ENCODE assay signal across 8 cellular contexts in genomic region chr2:236168110-236169067, GRCh38. TPM values are rescaled to one million over a fixed set of nuclear protein-coding genes. Genes with fewer than 3 reads are reported as not detected.
DNase-seq lines count a peak whose midpoint lies in the region; ATAC-seq and TF ChIP-seq lines count a peak whose summit lies in the region.

GBX2 (minus strand) TSS chr2:236168386; CDS start chr2:236167971, 415 bp downstream.

- H3K14ac ChIP-seq in neuronal stem cell (ENCODE audit: low read length), result peak within 1 kb of the TSS; percentile 32

- BruUV-seq in Panc1 (replicated peaks; lab: Mats Ljungman, UMichigan), result no TSS peak

- peak; percentile 38 for ATAC-seq in Right ventricle myocardium inferior
- ATAC-seq in Panc1, result peak; percentile 87
- no peak for ATAC-seq in HG03097 (IDR thresholded peaks at IDR 0.05; ENCODE audit: low FRiP score, unreplicated experiment)
- ATAC-seq in HG03342 (IDR thresholded peaks at IDR 0.05; ENCODE audit: unreplicated experiment), result no peak
- no peak for ATAC-seq in GM18858 (IDR thresholded peaks at IDR 0.05; ENCODE audit: unreplicated experiment)

- H4K8ac ChIP-seq in neuronal stem cell (ENCODE audit: low read depth, low read length), result no peak within 1 kb of the TSS

- H3K27ac ChIP-seq in Panc1 (ENCODE audit: low read length) (peak within 1 kb of the TSS; percentile 70), esophagus (ENCODE audit: low read depth in 2 of 2, low read length in 1 of 2) (no peak within 1 kb of the TSS), neuronal stem cell (replicated peaks; ENCODE audit: low read length) (no peak within 1 kb of the TSS)

- in situ Hi-C loops in Panc1 (cut with HindIII; ENCODE audit: low pct_unique_long_range_greater_than_20kb, low sequenced_read_pairs), result no loop called here

- peak; percentile 72 for DNase-seq in Right ventricle myocardium inferior (ENCODE audit: missing footprints)
- DNase-seq in cardiac septum (ENCODE audit: low spot score), result no peak
- DNase-seq in Panc1 (ENCODE audit: low read depth, low spot score), result no peak
- peak; percentile 82 for DNase-seq in neuronal stem cell (ENCODE audit: low spot score)

- H2AFZ ChIP-seq in neuronal stem cell (ENCODE audit: low read length), result peak within 1 kb of the TSS; percentile 80

- H3K18ac ChIP-seq in neuronal stem cell (ENCODE audit: low read length), result peak within 1 kb of the TSS; percentile 93

- no peaks in the 10 kb centered on the region for H3K36me3 ChIP-seq in Panc1 (ENCODE audit: control insufficient read depth, insufficient read depth, low read length)
- no peaks in the 10 kb centered on the region for H3K36me3 ChIP-seq in esophagus (ENCODE audit: control insufficient read depth in 2 of 2, insufficient read depth in 2 of 2, low read length in 1 of 2)
- peaks cover 0 to 37% of the 10 kb centered on the region in 2 donors for H3K36me3 ChIP-seq in neuronal stem cell (replicated peaks in 1 of 2; ENCODE audit: control insufficient read depth in 2 of 2, insufficient read depth in 2 of 2, low read length in 2 of 2)

- H3K23ac ChIP-seq in neuronal stem cell (ENCODE audit: low read depth, low read length, poor library complexity), result peak within 1 kb of the TSS; percentile 87

- no peak within 1 kb of the TSS for H2AK5ac ChIP-seq in neuronal stem cell (ENCODE audit: low read depth, low read length)

- peak within 1 kb of the TSS; percentile 49 for H2BK15ac ChIP-seq in neuronal stem cell (ENCODE audit: low read length)

- H3K9ac ChIP-seq in neuronal stem cell (ENCODE audit: low read depth, low read length, poor library complexity), result peak within 1 kb of the TSS; percentile 86

- 6% methylated on average over 92 to 105 of the region's 105 CpGs for WGBS in esophagus, 2 donors
- no CpG with 5 or more reads among the region's 105 CpGs for WGBS in neuronal stem cell (ENCODE audit: extremely low coverage in 2 of 2, insufficient read length in 2 of 2, insufficient replicate concordance in 1 of 2), 2 donors

- peak within 1 kb of the TSS; percentile 35 for H2BK12ac ChIP-seq in neuronal stem cell (ENCODE audit: low read length)

- peak within 1 kb of the TSS; percentile 97 for H3K4me2 ChIP-seq in neuronal stem cell (ENCODE audit: insufficient read depth, low read length, poor library complexity, severe bottlenecking)

- no peak within 1 kb of the TSS for H2BK5ac ChIP-seq in neuronal stem cell (ENCODE audit: low read length)

- H4K91ac ChIP-seq in neuronal stem cell (ENCODE audit: low read depth, low read length, poor library complexity), result no peak within 1 kb of the TSS

- TF ChIP-seq CTCF in Panc1 (IDR thresholded peaks at IDR 0.05), result peak; percentile 16; the same call in 1 of the 2 replicates

- CTCF ChIA-PET in Panc1 (lab: Charles Lee), result interaction anchor here (2.7 kb wide), 1 partner anchor 10 kb away, joined by 10 read pairs; no protein-coding TSS in a partner anchor

- peaks cover 9% of the 10 kb centered on the region for H3K4me1 ChIP-seq in Panc1 (ENCODE audit: control insufficient read depth, insufficient read depth, low read length)
- peaks cover 30 to 40% of the 10 kb centered on the region in 2 donors for H3K4me1 ChIP-seq in esophagus (ENCODE audit: control insufficient read depth in 2 of 2, insufficient read depth in 2 of 2, low read length in 1 of 2)
- peaks cover 13 to 39% of the 10 kb centered on the region in 2 donors for H3K4me1 ChIP-seq in neuronal stem cell (ENCODE audit: control insufficient read depth in 2 of 2, insufficient read depth in 1 of 2, low read depth in 1 of 2, low read length in 2 of 2)

- H3K4ac ChIP-seq in neuronal stem cell (ENCODE audit: low read length), result no peak within 1 kb of the TSS

- POLR2A ChIA-PET in Panc1 (lab: Charles Lee), result no interaction called here

- H3K9me3 ChIP-seq in Panc1 (ENCODE audit: control insufficient read depth, insufficient read depth, low read depth, low read length) (no peaks in the 10 kb centered on the region), esophagus (ENCODE audit: control insufficient read depth in 2 of 2, insufficient read depth in 1 of 2, low read depth in 1 of 2, low read length in 1 of 2) (peaks cover 5 to 13% of the 10 kb centered on the region in 2 donors), neuronal stem cell (replicated peaks in 1 of 2; ENCODE audit: control insufficient read depth in 2 of 2, insufficient read depth in 1 of 2, low read depth in 1 of 2, low read length in 2 of 2) (peaks cover 0 to 6% of the 10 kb centered on the region in 2 donors)

- peaks cover 2% of the 10 kb centered on the region for H3K79me1 ChIP-seq in neuronal stem cell (ENCODE audit: low read depth, low read length)

- no peak within 1 kb of the TSS for H2BK120ac ChIP-seq in neuronal stem cell (ENCODE audit: low read depth, low read length)

- H3K4me3 ChIP-seq in Panc1 (ENCODE audit: low read depth in 2 of 2, low read length in 2 of 2), result peak within 1 kb of the TSS; percentile 67 to 76
- H3K4me3 ChIP-seq in esophagus (ENCODE audit: low read depth in 1 of 2, low read length in 2 of 2), result peak within 1 kb of the TSS; percentile 25 to 47
- peak within 1 kb of the TSS; percentile 78 to 95 for H3K4me3 ChIP-seq in neuronal stem cell (ENCODE audit: low read length in 2 of 2)

- intact Hi-C loops in Right ventricle myocardium inferior (cut with DNase I), result no loop called here
- intact Hi-C loops in cardiac septum (cut with DNase I), result no loop called here
- intact Hi-C loops in Panc1 (cut with micrococcal nuclease; ENCODE audit: unreplicated experiment), result no loop called here

- no peaks in the 10 kb centered on the region for H3K27me3 ChIP-seq in Panc1 (ENCODE audit: control insufficient read depth, insufficient read depth, low read length)
- peaks cover 23 to 76% of the 10 kb centered on the region in 2 donors for H3K27me3 ChIP-seq in esophagus (ENCODE audit: control insufficient read depth in 1 of 2, insufficient read depth in 2 of 2, low read length in 2 of 2)
- peaks cover 0 to 100% (median 71%) of the 10 kb centered on the region in 3 experiments for H3K27me3 ChIP-seq in neuronal stem cell (ENCODE audit: control insufficient read depth in 3 of 3, insufficient read depth in 3 of 3, low read depth in 1 of 3, low read length in 3 of 3)

RNA-seq across cellular contexts. Expression of gene GBX2, which starts in this region (rescaled TPM):
- total RNA-seq in Right ventricle myocardium inferior (not detected), cardiac septum (not detected), Panc1 (2021; ENCODE audit: unreplicated experiment) (10.2 TPM)
- polyA plus RNA-seq in Panc1 (2012; ENCODE audit: insufficient read length), result 7.9 TPM
- not detected for polyA plus RNA-seq in esophagus
- polyA plus RNA-seq in neuronal stem cell (2013, experiment 1 of 2), result 0.24 TPM
- polyA plus RNA-seq in neuronal stem cell (2013, experiment 2 of 2), result 0.37 TPM

Comparison
In these comparisons a context has a peak if more than half of its experiments do, and no peak if none do; other contexts are left out.
1. RNA of gene GBX2 (total RNA-seq): 10.2 TPM in Panc1 (single experiment); not detected in cardiac septum (single experiment) and not detected in Right ventricle myocardium inferior (single experiment); every median in the first group is over 10 times any median in the second.
2. Peak in DNase-seq and ATAC-seq in Right ventricle myocardium inferior; RNA of the gene not detected or under 1 TPM.
3. H3K4me3 ChIP-seq: peak in every context shown above with its lines; median percentile 86 in neuronal stem cell; 72 in Panc1; 36 in esophagus.